Comparison of ENCODE assay signal across 22 cellular contexts in genomic region chr7:126657137-126657536, GRCh38.
"Had no signal": no experiment of that assay in that cellular context is flagged by ENCODE, and none has a peak within 500 bp of the region (broad histone marks: within the 10 kb centered on the region; RNA-seq: fewer than 3 reads in every experiment).

No MANE protein-coding gene starts in this region.

- H3K4me3 ChIP-seq: lung, pancreas, uterus had no signal

- H3K36me3 Mint-ChIP-seq: naive B cell had no signal

- DNase-seq: effector CD4-positive, alpha-beta T cell; endodermal cell; erythroblast; foreskin keratinocyte; head of caudate nucleus; hippocampal formation; left colon; left ventricle myocardium superior; mesenchymal stem cell; naive B cell; occipital lobe; pancreas; right cardiac atrium; small intestine; stimulated activated CD4-positive, alpha-beta T cell treated with anti-CD3 and anti-CD28 coated beads, Interleukin-12 subunit alpha, Interleukin-12 subunit beta, amount 100 ng/mL, for 4 hours; stimulated activated naive CD4-positive, alpha-beta T cell; trophoblast cell; uterus had no signal

- H3K36me3 ChIP-seq: pancreas, uterus had no signal

- H3K27me3 ChIP-seq: foreskin keratinocyte, pancreas, uterus had no signal

- H3K9me3 Mint-ChIP-seq: endodermal cell had no signal

- H3K4me1 ChIP-seq: foreskin keratinocyte, pancreas, uterus had no signal

- H3K27me3 Mint-ChIP-seq: naive B cell, progenitor cell of endocrine pancreas had no signal

- H3K4me1 Mint-ChIP-seq: naive B cell had no signal

- H3K27ac ChIP-seq: foreskin keratinocyte, pancreas, uterus had no signal

- ATAC-seq: foreskin keratinocyte, left colon, left ventricle myocardium superior, pancreas, right cardiac atrium had no signal

- FAIRE-seq: endothelial cell of umbilical vein, pancreas, small intestine had no signal

- H3K4me3 Mint-ChIP-seq: endodermal cell, nephron had no signal

- H3K27ac Mint-ChIP-seq: endodermal cell, progenitor cell of endocrine pancreas had no signal
